Comparison of ENCODE assay signal across 13 cellular contexts in genomic region chr2:70923378-70924015, GRCh38. TPM values are rescaled to one million over a fixed set of nuclear protein-coding genes. Genes with fewer than 3 reads are reported as not detected.
DNase-seq lines count a peak whose midpoint lies in the region; ATAC-seq and TF ChIP-seq lines count a peak whose summit lies in the region.
"Had no signal": no experiment of that assay in that cellular context is flagged by ENCODE, and none has a peak within 500 bp of the region (broad histone marks: within the 10 kb centered on the region; RNA-seq: fewer than 3 reads in every experiment).

No MANE protein-coding gene starts in this region.

- POLR2A ChIA-PET in activated CD8-positive, alpha-beta T cell treated with anti-CD3 and anti-CD28 coated beads for 36 hours (lab: Charles Lee), result no interaction called here

- peaks cover 8% of the 10 kb centered on the region for H3K27me3 ChIP-seq in HL-60 (ENCODE audit: insufficient read depth, poor library complexity, severe bottlenecking)

- no peaks in the 10 kb centered on the region for H3K4me1 Mint-ChIP-seq in activated CD8-positive, alpha-beta T cell treated with anti-CD3 and anti-CD28 coated beads for 36 hours (ENCODE audit: low read depth)
- H3K4me1 Mint-ChIP-seq: B cell had no signal

- no peaks in the 10 kb centered on the region for H3K36me3 Mint-ChIP-seq in activated CD8-positive, alpha-beta T cell treated with anti-CD3 and anti-CD28 coated beads for 36 hours (ENCODE audit: low read depth)
- H3K36me3 Mint-ChIP-seq: naive thymus-derived CD8-positive, alpha-beta T cell had no signal

- intact Hi-C loops in activated CD8-positive, alpha-beta T cell treated with anti-CD3 and anti-CD28 coated beads for 36 hours (cut with micrococcal nuclease), result loop anchor here (5.0 kb wide), 1 partner anchor 136 kb away; no protein-coding TSS in a partner anchor

- peak; percentile 3 for TF ChIP-seq CTCF in HL-60 (IDR thresholded peaks at IDR 0.05; ENCODE audit: insufficient read depth, low read length)
- peak; percentile 53 for TF ChIP-seq CTCF in activated CD8-positive, alpha-beta T cell treated with anti-CD3 and anti-CD28 coated beads for 36 hours (IDR thresholded peaks at IDR 0.05)

- no peak overlapping the region for H3K4me3 ChIP-seq in HL-60 (replicated peaks; ENCODE audit: insufficient read depth, low read length)

- CTCF ChIA-PET in activated CD8-positive, alpha-beta T cell treated with anti-CD3 and anti-CD28 coated beads for 36 hours (lab: Charles Lee), result interaction anchor here (0.6 to 8.5 kb wide), 8 partner anchors 12 to 134 kb away, joined by 3 to 135 read pairs (median 4); partner anchors contain the start of gene FIGLA

- no peaks in the 10 kb centered on the region for H3K27me3 Mint-ChIP-seq in activated CD8-positive, alpha-beta T cell treated with anti-CD3 and anti-CD28 coated beads for 36 hours

- no peak overlapping the region for H3K27ac ChIP-seq in HL-60 (replicated peaks)

- DNase-seq in activated CD4-positive, CD25-positive, alpha-beta regulatory T cell treated with anti-CD3 and anti-CD28 coated beads, Interleukin-2, amount 50 U/mL, for 72 hours, result peak; percentile 7
- DNase-seq in HL-60 (ENCODE audit: low read depth in 1 of 2, low spot score in 1 of 2), result no peak
- DNase-seq in activated CD8-positive, alpha-beta T cell treated with anti-CD3 and anti-CD28 coated beads for 36 hours, result peak; percentile 57
- DNase-seq in mesenteric fat pad (ENCODE audit: low spot score), result peak; percentile 62
- DNase-seq: NCI-H187 treated with DMSO at 0.1 percent for 48 hours; stimulated activated CD4-positive, alpha-beta T cell treated with anti-CD3 and anti-CD28 coated beads, Interleukin-4, amount 100 ng/mL, for 1 hour had no signal

- ATAC-seq in activated CD4-positive, CD25-positive, alpha-beta regulatory T cell treated with anti-CD3 and anti-CD28 coated beads, Interleukin-2, amount 50 U/mL, for 24 hours, result no peak
- ATAC-seq in activated CD8-positive, alpha-beta T cell treated with anti-CD3 and anti-CD28 coated beads for 36 hours, result peak; percentile 64
- ATAC-seq in GM19328 (IDR thresholded peaks at IDR 0.05; ENCODE audit: unreplicated experiment) (no peak), esophagus mucosa (no peak), HG03196 (IDR thresholded peaks at IDR 0.05; ENCODE audit: unreplicated experiment) (no peak)

- no peak overlapping the region for H3K4me3 Mint-ChIP-seq in activated CD8-positive, alpha-beta T cell treated with anti-CD3 and anti-CD28 coated beads for 36 hours
- H3K4me3 Mint-ChIP-seq: B cell; naive thymus-derived CD8-positive, alpha-beta T cell had no signal

- H3K9me3 Mint-ChIP-seq in activated CD8-positive, alpha-beta T cell treated with anti-CD3 and anti-CD28 coated beads for 36 hours, result no peaks in the 10 kb centered on the region
- H3K9me3 Mint-ChIP-seq: naive thymus-derived CD8-positive, alpha-beta T cell had no signal

- H3K27ac Mint-ChIP-seq in activated CD8-positive, alpha-beta T cell treated with anti-CD3 and anti-CD28 coated beads for 36 hours, result no peak overlapping the region
- H3K27ac Mint-ChIP-seq: B cell had no signal

RNA-seq across cellular contexts. Expression of gene ATP6V1B1, which starts 12.2 kb away (rescaled TPM):
- total RNA-seq in activated CD8-positive, alpha-beta T cell treated with anti-CD3 and anti-CD28 coated beads for 36 hours, result not detected
- total RNA-seq in mesenteric fat pad (2.4 TPM), esophagus mucosa (2.4 TPM)
- total RNA-seq: B cell; naive thymus-derived CD8-positive, alpha-beta T cell; T-helper 2 cell treated with Interferon-gamma antibody and Interleukin-4, amounts not matched to agents 100 ng/mL and 5 ng/mL, for 36 hours had no signal

RNA-seq across cellular contexts. Expression of gene VAX2, which starts 23.1 kb away (rescaled TPM):
- total RNA-seq in activated CD8-positive, alpha-beta T cell treated with anti-CD3 and anti-CD28 coated beads for 36 hours, result not detected
- total RNA-seq in mesenteric fat pad (2.0 TPM), esophagus mucosa (0.76 TPM)
- total RNA-seq: B cell; naive thymus-derived CD8-positive, alpha-beta T cell; T-helper 2 cell treated with Interferon-gamma antibody and Interleukin-4, amounts not matched to agents 100 ng/mL and 5 ng/mL, for 36 hours had no signal

RNA-seq across cellular contexts. Expression of gene ANKRD53, which starts 54.9 kb away (rescaled TPM):
- total RNA-seq in activated CD8-positive, alpha-beta T cell treated with anti-CD3 and anti-CD28 coated beads for 36 hours, result not detected
- 17.6 TPM for total RNA-seq in mesenteric fat pad
- total RNA-seq in esophagus mucosa, result 0.40 TPM
- total RNA-seq: T-helper 2 cell treated with Interferon-gamma antibody and Interleukin-4, amounts not matched to agents 100 ng/mL and 5 ng/mL, for 36 hours had no signal

Comparison
In these comparisons a context has a peak if more than half of its experiments do, and no peak if none do; other contexts are left out.
1. DNase-seq: peak in activated CD4-positive, CD25-positive, alpha-beta regulatory T cell treated with anti-CD3 and anti-CD28 coated beads, Interleukin-2, amount 50 U/mL, for 72 hours (single experiment), activated CD8-positive, alpha-beta T cell treated with anti-CD3 and anti-CD28 coated beads for 36 hours (single experiment) and mesenteric fat pad (single experiment); none in HL-60 (0 of 2).
2. RNA of gene ANKRD53, which starts 54.9 kb away (total RNA-seq): 17.6 TPM in mesenteric fat pad (single experiment); 0.40 TPM in esophagus mucosa (single experiment) and not detected in activated CD8-positive, alpha-beta T cell treated with anti-CD3 and anti-CD28 coated beads for 36 hours; every median in the first group is over 10 times any median in the second.